14 cellular contexts compared by ENCODE assay signal in the genomic region with DNA sequence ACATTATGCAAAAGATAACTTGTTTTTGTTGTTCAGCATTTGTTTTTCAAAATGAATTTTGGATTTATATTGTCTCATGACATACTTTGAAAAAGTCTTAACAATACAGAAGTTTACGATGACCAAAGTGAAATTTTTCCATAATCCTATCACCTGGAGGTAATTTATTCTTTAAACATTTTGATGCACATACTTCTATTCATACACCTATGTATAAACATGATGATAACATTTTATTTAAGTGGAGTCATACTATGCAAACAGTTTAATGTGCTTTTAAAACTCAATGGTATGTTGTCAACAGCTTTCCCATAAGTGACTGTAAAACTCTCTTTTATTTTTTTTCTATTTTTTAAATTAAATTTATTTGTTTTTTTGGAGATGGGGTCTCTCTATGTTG.
DNase-seq lines count a peak whose midpoint lies in the region; ATAC-seq, FAIRE-seq and TF ChIP-seq lines count a peak whose summit lies in the region.
"Had no signal": no experiment of that assay in that cellular context is flagged by ENCODE, and none has a peak within 500 bp of the region (broad histone marks: within the 10 kb centered on the region; RNA-seq: fewer than 3 reads in every experiment).

No MANE protein-coding gene starts in this region.

- no peaks in the 10 kb centered on the region for H3K4me1 ChIP-seq in GM23338 (ENCODE audit: insufficient read depth)
- H3K4me1 ChIP-seq: Caco-2 had no signal

- no peaks in the 10 kb centered on the region for H3F3A ChIP-seq in GM23338 (replicated peaks; ENCODE audit: low read depth)

- FAIRE-seq in GM12891 (lab: Jason Lieb, UNC) (peak; percentile 78), RCC 7860 (lab: Jason Lieb, UNC) (peak; percentile 35)

- H3K4me3 Mint-ChIP-seq in GM23338, result no peak overlapping the region
- H3K4me3 Mint-ChIP-seq in activated T-helper 17 cell treated with anti-CD3 and anti-CD28 coated beads, Interleukin-2, amount 50 U/mL, for 72 hours, result no peak overlapping the region
- H3K4me3 Mint-ChIP-seq: CD8-positive, alpha-beta memory T cell; IgD-negative memory B cell had no signal

- H3K4me2 ChIP-seq in GM23338, result no peak overlapping the region
- H3K4me2 ChIP-seq: BLaER1 had no signal

- H4K20me1 ChIP-seq in GM23338 (replicated peaks; ENCODE audit: insufficient read depth), result no peaks in the 10 kb centered on the region

- H3K27me3 ChIP-seq in GM23338 (ENCODE audit: insufficient read depth), result no peaks in the 10 kb centered on the region

- H3K4me3 ChIP-seq in GM23338, result no peak overlapping the region
- H3K4me3 ChIP-seq: BLaER1 had no signal

- no peaks in the 10 kb centered on the region for H3K9me3 Mint-ChIP-seq in GM23338
- no peaks in the 10 kb centered on the region for H3K9me3 Mint-ChIP-seq in activated T-helper 17 cell treated with anti-CD3 and anti-CD28 coated beads, Interleukin-2, amount 50 U/mL, for 72 hours
- H3K9me3 Mint-ChIP-seq: CD8-positive, alpha-beta memory T cell; IgD-negative memory B cell had no signal

- peaks cover 6% of the 10 kb centered on the region; the same call in 1 of the 2 replicates for H3K36me3 ChIP-seq in GM23338 (ENCODE audit: insufficient read depth)

- TF ChIP-seq POLR2A in GM12891 (IDR thresholded peaks at IDR 0.05; ENCODE audit: low read depth, low read length), result no peak

- H3K9me2 ChIP-seq in GM23338 (ENCODE audit: insufficient read depth), result no peaks in the 10 kb centered on the region

- peak overlapping the region; percentile 52 for H3K27ac ChIP-seq in epithelial cell of prostate
- no peak overlapping the region for H3K27ac ChIP-seq in GM23338 (ENCODE audit: low read depth)
- H3K27ac ChIP-seq: BLaER1 had no signal

- H3K27me3 Mint-ChIP-seq in GM23338 (ENCODE audit: insufficient read depth, low read depth, poor library complexity), result no peaks in the 10 kb centered on the region
- H3K27me3 Mint-ChIP-seq in activated T-helper 17 cell treated with anti-CD3 and anti-CD28 coated beads, Interleukin-2, amount 50 U/mL, for 72 hours, result no peaks in the 10 kb centered on the region
- H3K27me3 Mint-ChIP-seq: CD8-positive, alpha-beta memory T cell; IgD-negative memory B cell had no signal

- no peak for TF ChIP-seq CTCF in GM23338 (conservative IDR thresholded peaks at IDR 0.05; ENCODE audit: low read depth in 2 of 2)

- peaks cover 11% of the 10 kb centered on the region for H3K79me2 ChIP-seq in GM23338 (replicated peaks; ENCODE audit: insufficient read depth)

- H2AFZ ChIP-seq in GM23338, result no peak overlapping the region

- DNase-seq in GM12891 (ENCODE audit: insufficient read length, low spot score), result no peak
- no peak for DNase-seq in RCC 7860 (ENCODE audit: low spot score)
- DNase-seq in epithelial cell of prostate (ENCODE audit: low read depth, low spot score), result no peak
- DNase-seq in GM23338 (ENCODE audit: low spot score), result no peak
- no peak for DNase-seq in NCI-H345 (lab: John Stamatoyannopoulos, UW)
- no peak for DNase-seq in mucosa of gallbladder (ENCODE audit: low spot score)
- DNase-seq: Caco-2; CD8-positive, alpha-beta memory T cell; DND-41; GDM1; HCEC 1CT had no signal

- H3K4me1 Mint-ChIP-seq in GM23338, result no peaks in the 10 kb centered on the region
- H3K4me1 Mint-ChIP-seq in activated T-helper 17 cell treated with anti-CD3 and anti-CD28 coated beads, Interleukin-2, amount 50 U/mL, for 72 hours, result no peaks in the 10 kb centered on the region

- H3K36me3 Mint-ChIP-seq in GM23338 (ENCODE audit: low read depth), result peaks cover 16% of the 10 kb centered on the region; the same call in 2 of the 3 replicates
- H3K36me3 Mint-ChIP-seq in activated T-helper 17 cell treated with anti-CD3 and anti-CD28 coated beads, Interleukin-2, amount 50 U/mL, for 72 hours (ENCODE audit: low read depth), result peaks cover 59% of the 10 kb centered on the region
- H3K36me3 Mint-ChIP-seq: IgD-negative memory B cell had no signal

- no peak for ATAC-seq in GM23338
- no peak for ATAC-seq in activated T-helper 17 cell treated with anti-CD3 and anti-CD28 coated beads, Interleukin-2, amount 50 U/mL, for 72 hours (replicated peaks)

- H3K27ac Mint-ChIP-seq in GM23338, result no peak overlapping the region
- H3K27ac Mint-ChIP-seq in activated T-helper 17 cell treated with anti-CD3 and anti-CD28 coated beads, Interleukin-2, amount 50 U/mL, for 72 hours, result no peak overlapping the region
- H3K27ac Mint-ChIP-seq: CD8-positive, alpha-beta memory T cell; IgD-negative memory B cell had no signal

TF ChIP-seq in GM12891, 5 proteins besides CTCF, POLR2A, EP300 and RAD21:
- TF ChIP-seq PAX5 (IDR thresholded peaks at IDR 0.05; ENCODE audit: insufficient read depth, low read length, severe bottlenecking) (no peak), POLR2AphosphoS5 (IDR thresholded peaks at IDR 0.05; ENCODE audit: low read depth, low read length) (no peak), POU2F2 (IDR thresholded peaks at IDR 0.05; ENCODE audit: low read depth, low read length) (no peak), SPI1 (IDR thresholded peaks at IDR 0.05; ENCODE audit: low read depth, low read length) (no peak), TAF1 (IDR thresholded peaks at IDR 0.05; ENCODE audit: low read depth, low read length) (no peak)

TF ChIP-seq in GM23338, 12 proteins besides CTCF, POLR2A, EP300 and RAD21:
- TF ChIP-seq, protein P1, sequence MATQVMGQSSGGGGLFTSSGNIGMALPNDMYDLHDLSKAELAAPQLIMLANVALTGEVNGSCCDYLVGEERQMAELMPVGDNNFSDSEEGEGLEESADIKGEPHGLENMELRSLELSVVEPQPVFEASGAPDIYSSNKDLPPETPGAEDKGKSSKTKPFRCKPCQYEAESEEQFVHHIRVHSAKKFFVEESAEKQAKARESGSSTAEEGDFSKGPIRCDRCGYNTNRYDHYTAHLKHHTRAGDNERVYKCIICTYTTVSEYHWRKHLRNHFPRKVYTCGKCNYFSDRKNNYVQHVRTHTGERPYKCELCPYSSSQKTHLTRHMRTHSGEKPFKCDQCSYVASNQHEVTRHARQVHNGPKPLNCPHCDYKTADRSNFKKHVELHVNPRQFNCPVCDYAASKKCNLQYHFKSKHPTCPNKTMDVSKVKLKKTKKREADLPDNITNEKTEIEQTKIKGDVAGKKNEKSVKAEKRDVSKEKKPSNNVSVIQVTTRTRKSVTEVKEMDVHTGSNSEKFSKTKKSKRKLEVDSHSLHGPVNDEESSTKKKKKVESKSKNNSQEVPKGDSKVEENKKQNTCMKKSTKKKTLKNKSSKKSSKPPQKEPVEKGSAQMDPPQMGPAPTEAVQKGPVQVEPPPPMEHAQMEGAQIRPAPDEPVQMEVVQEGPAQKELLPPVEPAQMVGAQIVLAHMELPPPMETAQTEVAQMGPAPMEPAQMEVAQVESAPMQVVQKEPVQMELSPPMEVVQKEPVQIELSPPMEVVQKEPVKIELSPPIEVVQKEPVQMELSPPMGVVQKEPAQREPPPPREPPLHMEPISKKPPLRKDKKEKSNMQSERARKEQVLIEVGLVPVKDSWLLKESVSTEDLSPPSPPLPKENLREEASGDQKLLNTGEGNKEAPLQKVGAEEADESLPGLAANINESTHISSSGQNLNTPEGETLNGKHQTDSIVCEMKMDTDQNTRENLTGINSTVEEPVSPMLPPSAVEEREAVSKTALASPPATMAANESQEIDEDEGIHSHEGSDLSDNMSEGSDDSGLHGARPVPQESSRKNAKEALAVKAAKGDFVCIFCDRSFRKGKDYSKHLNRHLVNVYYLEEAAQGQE (IDR thresholded peaks at IDR 0.05; ENCODE audit: unreplicated experiment), result no peak
- TF ChIP-seq ZNF114 (CRISPR knock-in tag; IDR thresholded peaks at IDR 0.05) (no peak), JUNB (IDR thresholded peaks at IDR 0.05; ENCODE audit: unreplicated experiment) (no peak), EZH2 (IDR thresholded peaks at IDR 0.05; ENCODE audit: low read depth, unreplicated experiment) (no peak), POLR2AphosphoS5 (IDR thresholded peaks at IDR 0.05; ENCODE audit: low read depth) (no peak)
